1 cellular context compared by ENCODE assay signal in the genomic region with DNA sequence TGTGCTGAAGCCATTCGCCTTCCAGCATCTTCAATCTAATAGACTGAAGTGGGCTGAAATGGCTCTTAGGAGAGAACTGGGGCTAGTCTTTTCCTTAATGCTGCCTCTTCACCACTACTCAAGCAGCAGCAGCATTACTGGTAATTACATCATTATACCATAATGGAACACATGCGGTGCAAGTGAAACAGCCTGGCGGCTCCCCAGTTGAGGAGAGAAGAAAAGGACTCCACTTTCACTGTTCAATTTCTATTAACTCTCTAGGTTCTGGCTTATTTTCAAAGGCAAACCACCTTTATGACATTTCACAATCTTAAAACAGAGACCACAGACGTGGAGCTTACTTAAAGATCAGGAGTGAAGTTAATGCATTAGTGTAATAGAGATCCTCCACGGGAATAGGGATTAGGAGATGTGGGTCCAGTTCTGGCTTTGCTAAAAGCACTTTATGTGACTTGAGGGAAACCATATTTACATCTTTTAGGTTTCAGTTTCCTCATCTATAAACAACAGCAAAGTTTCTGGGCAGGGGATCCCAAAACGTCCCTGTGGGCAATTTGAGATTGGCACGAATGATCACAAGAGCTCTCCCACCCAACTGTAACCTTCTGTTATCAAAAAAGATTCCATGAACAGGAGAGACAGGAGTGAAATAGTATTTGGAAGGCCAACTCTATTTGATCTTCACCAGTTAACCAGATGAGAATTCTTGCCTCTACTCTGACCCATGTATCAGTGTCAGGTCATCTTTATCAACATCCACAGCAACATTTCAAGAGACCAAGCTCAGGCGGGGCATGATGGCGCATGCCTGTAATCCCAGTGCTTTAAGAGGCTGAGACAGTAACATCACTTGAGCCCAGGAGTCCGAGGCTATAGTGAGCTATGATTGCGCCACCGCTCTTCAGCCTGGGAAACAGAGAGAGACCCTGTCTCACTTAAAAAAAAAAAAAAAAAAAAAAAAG.
TF ChIP-seq lines count a peak whose summit lies in the region.

No MANE protein-coding gene starts in this region.

TF ChIP-seq in GM23338, 12 proteins besides CTCF, POLR2A, EP300 and RAD21 (continued from another document):
- TF ChIP-seq, protein P1, sequence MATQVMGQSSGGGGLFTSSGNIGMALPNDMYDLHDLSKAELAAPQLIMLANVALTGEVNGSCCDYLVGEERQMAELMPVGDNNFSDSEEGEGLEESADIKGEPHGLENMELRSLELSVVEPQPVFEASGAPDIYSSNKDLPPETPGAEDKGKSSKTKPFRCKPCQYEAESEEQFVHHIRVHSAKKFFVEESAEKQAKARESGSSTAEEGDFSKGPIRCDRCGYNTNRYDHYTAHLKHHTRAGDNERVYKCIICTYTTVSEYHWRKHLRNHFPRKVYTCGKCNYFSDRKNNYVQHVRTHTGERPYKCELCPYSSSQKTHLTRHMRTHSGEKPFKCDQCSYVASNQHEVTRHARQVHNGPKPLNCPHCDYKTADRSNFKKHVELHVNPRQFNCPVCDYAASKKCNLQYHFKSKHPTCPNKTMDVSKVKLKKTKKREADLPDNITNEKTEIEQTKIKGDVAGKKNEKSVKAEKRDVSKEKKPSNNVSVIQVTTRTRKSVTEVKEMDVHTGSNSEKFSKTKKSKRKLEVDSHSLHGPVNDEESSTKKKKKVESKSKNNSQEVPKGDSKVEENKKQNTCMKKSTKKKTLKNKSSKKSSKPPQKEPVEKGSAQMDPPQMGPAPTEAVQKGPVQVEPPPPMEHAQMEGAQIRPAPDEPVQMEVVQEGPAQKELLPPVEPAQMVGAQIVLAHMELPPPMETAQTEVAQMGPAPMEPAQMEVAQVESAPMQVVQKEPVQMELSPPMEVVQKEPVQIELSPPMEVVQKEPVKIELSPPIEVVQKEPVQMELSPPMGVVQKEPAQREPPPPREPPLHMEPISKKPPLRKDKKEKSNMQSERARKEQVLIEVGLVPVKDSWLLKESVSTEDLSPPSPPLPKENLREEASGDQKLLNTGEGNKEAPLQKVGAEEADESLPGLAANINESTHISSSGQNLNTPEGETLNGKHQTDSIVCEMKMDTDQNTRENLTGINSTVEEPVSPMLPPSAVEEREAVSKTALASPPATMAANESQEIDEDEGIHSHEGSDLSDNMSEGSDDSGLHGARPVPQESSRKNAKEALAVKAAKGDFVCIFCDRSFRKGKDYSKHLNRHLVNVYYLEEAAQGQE (IDR thresholded peaks at IDR 0.05; ENCODE audit: unreplicated experiment) = no peak
- TF ChIP-seq EZH2phosphoT487 (IDR thresholded peaks at IDR 0.05; ENCODE audit: unreplicated experiment) (no peak), ZNF114 (CRISPR knock-in tag; IDR thresholded peaks at IDR 0.05) (no peak), EZH2 (IDR thresholded peaks at IDR 0.05; ENCODE audit: low read depth, unreplicated experiment) (no peak), POLR2AphosphoS5 (IDR thresholded peaks at IDR 0.05; ENCODE audit: low read depth) (no peak), STAT1 (IDR thresholded peaks at IDR 0.05; ENCODE audit: unreplicated experiment) (no peak)
- TF ChIP-seq, protein P2, sequence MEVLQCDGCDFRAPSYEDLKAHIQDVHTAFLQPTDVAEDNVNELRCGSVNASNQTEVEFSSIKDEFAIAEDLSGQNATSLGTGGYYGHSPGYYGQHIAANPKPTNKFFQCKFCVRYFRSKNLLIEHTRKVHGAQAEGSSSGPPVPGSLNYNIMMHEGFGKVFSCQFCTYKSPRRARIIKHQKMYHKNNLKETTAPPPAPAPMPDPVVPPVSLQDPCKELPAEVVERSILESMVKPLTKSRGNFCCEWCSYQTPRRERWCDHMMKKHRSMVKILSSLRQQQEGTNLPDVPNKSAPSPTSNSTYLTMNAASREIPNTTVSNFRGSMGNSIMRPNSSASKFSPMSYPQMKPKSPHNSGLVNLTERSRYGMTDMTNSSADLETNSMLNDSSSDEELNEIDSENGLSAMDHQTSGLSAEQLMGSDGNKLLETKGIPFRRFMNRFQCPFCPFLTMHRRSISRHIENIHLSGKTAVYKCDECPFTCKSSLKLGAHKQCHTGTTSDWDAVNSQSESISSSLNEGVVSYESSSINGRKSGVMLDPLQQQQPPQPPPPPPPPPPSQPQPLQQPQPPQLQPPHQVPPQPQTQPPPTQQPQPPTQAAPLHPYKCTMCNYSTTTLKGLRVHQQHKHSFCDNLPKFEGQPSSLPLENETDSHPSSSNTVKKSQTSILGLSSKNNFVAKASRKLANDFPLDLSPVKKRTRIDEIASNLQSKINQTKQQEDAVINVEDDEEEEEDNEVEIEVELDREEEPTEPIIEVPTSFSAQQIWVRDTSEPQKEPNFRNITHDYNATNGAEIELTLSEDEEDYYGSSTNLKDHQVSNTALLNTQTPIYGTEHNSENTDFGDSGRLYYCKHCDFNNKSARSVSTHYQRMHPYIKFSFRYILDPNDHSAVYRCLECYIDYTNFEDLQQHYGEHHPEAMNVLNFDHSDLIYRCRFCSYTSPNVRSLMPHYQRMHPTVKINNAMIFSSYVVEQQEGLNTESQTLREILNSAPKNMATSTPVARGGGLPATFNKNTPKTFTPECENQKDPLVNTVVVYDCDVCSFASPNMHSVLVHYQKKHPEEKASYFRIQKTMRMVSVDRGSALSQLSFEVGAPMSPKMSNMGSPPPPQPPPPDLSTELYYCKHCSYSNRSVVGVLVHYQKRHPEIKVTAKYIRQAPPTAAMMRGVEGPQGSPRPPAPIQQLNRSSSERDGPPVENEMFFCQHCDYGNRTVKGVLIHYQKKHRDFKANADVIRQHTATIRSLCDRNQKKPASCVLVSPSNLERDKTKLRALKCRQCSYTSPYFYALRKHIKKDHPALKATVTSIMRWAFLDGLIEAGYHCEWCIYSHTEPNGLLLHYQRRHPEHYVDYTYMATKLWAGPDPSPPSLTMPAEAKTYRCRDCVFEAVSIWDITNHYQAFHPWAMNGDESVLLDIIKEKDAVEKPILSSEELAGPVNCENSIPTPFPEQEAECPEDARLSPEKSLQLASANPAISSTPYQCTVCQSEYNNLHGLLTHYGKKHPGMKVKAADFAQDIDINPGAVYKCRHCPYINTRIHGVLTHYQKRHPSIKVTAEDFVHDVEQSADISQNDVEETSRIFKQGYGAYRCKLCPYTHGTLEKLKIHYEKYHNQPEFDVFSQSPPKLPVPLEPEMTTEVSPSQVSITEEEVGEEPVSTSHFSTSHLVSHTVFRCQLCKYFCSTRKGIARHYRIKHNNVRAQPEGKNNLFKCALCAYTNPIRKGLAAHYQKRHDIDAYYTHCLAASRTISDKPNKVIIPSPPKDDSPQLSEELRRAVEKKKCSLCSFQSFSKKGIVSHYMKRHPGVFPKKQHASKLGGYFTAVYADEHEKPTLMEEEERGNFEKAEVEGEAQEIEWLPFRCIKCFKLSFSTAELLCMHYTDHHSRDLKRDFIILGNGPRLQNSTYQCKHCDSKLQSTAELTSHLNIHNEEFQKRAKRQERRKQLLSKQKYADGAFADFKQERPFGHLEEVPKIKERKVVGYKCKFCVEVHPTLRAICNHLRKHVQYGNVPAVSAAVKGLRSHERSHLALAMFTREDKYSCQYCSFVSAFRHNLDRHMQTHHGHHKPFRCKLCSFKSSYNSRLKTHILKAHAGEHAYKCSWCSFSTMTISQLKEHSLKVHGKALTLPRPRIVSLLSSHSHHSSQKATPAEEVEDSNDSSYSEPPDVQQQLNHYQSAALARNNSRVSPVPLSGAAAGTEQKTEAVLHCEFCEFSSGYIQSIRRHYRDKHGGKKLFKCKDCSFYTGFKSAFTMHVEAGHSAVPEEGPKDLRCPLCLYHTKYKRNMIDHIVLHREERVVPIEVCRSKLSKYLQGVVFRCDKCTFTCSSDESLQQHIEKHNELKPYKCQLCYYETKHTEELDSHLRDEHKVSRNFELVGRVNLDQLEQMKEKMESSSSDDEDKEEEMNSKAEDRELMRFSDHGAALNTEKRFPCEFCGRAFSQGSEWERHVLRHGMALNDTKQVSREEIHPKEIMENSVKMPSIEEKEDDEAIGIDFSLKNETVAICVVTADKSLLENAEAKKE (CRISPR knock-in tag; IDR thresholded peaks at IDR 0.05) = no peak
- TF ChIP-seq, protein P3, sequence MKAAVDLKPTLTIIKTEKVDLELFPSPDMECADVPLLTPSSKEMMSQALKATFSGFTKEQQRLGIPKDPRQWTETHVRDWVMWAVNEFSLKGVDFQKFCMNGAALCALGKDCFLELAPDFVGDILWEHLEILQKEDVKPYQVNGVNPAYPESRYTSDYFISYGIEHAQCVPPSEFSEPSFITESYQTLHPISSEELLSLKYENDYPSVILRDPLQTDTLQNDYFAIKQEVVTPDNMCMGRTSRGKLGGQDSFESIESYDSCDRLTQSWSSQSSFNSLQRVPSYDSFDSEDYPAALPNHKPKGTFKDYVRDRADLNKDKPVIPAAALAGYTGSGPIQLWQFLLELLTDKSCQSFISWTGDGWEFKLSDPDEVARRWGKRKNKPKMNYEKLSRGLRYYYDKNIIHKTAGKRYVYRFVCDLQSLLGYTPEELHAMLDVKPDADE (IDR thresholded peaks at IDR 0.05) = no peak
